Comparison of ENCODE assay signal across 10 cellular contexts in genomic region chr20:40797425-40797824, GRCh38.
DNase-seq lines count a peak whose midpoint lies in the region; ATAC-seq and TF ChIP-seq lines count a peak whose summit lies in the region.
"Had no signal": no experiment of that assay in that cellular context is flagged by ENCODE, and none has a peak within 500 bp of the region (broad histone marks: within the 10 kb centered on the region; RNA-seq: fewer than 3 reads in every experiment).

No MANE protein-coding gene starts in this region.

- peak; percentile 3 for DNase-seq in AG09319 (ENCODE audit: extremely low read depth, low read depth)
- DNase-seq in RPMI8226 = peak; percentile 20
- DNase-seq in hepatocyte (ENCODE audit: low spot score) = peak; percentile 44
- no peak for DNase-seq in suprapubic skin (ENCODE audit: low spot score in 2 of 2)
- no peak for DNase-seq in CD1c-positive myeloid dendritic cell (ENCODE audit: extremely low spot score)
- DNase-seq: aorta had no signal

- no peaks in the 10 kb centered on the region for H3K79me2 ChIP-seq in hepatocyte

- H3K27me3 ChIP-seq in hepatocyte (no peaks in the 10 kb centered on the region), suprapubic skin (no peaks in the 10 kb centered on the region)

- TF ChIP-seq POLR2A in suprapubic skin (IDR thresholded peaks at IDR 0.05) = no peak

- TF ChIP-seq EP300 in suprapubic skin (IDR thresholded peaks at IDR 0.05) = no peak

- no peaks in the 10 kb centered on the region for H4K20me1 ChIP-seq in hepatocyte (ENCODE audit: insufficient read depth, poor library complexity, severe bottlenecking)

- H3K4me2 ChIP-seq in hepatocyte = no peak overlapping the region

- H3K4me1 ChIP-seq in hepatocyte (ENCODE audit: insufficient read depth) (no peaks in the 10 kb centered on the region), suprapubic skin (no peaks in the 10 kb centered on the region)

- no peak overlapping the region for H3K4me3 ChIP-seq in hepatocyte
- no peak overlapping the region for H3K4me3 ChIP-seq in suprapubic skin

- ATAC-seq in HG02763 (IDR thresholded peaks at IDR 0.05; ENCODE audit: unreplicated experiment) (no peak), GM18511 (IDR thresholded peaks at IDR 0.05; ENCODE audit: unreplicated experiment) (no peak)

- 42% methylated on average over 4 of the region's 4 CpGs for WGBS in hepatocyte (ENCODE audit: low lambda C conversion rate, missing lambda C conversion rate)
- 66% methylated on average over 4 of the region's 4 CpGs for WGBS in suprapubic skin

- TF ChIP-seq CTCF in AG09319 (IDR thresholded peaks at IDR 0.05; ENCODE audit: low read depth, low read length) (peak; percentile 73), GM12873 (IDR thresholded peaks at IDR 0.05; ENCODE audit: insufficient read depth, low read depth, low read length, missing control alignments) (peak; percentile 64), hepatocyte (IDR thresholded peaks at IDR 0.05; ENCODE audit: poor library complexity) (peak; percentile 44), suprapubic skin (IDR thresholded peaks at IDR 0.05) (no peak)

- no peak overlapping the region for H3K27ac ChIP-seq in hepatocyte
- no peak overlapping the region for H3K27ac ChIP-seq in suprapubic skin
- H3K27ac ChIP-seq: neutrophil had no signal

- no peaks in the 10 kb centered on the region for H3K9me2 ChIP-seq in hepatocyte (replicated peaks; ENCODE audit: insufficient read depth)

- no peaks in the 10 kb centered on the region for H3K9me3 ChIP-seq in hepatocyte (ENCODE audit: low read depth)
- H3K9me3 ChIP-seq in suprapubic skin = no peaks in the 10 kb centered on the region
- H3K9me3 ChIP-seq: neutrophil had no signal

- no peaks in the 10 kb centered on the region for H3K36me3 ChIP-seq in hepatocyte (replicated peaks; ENCODE audit: insufficient read depth, low read depth)
- no peaks in the 10 kb centered on the region for H3K36me3 ChIP-seq in suprapubic skin
- H3K36me3 ChIP-seq: neutrophil had no signal

- H2AFZ ChIP-seq in hepatocyte = no peak overlapping the region

Comparison
In these comparisons a context has a peak if more than half of its experiments do, and no peak if none do; other contexts are left out.
1. DNase-seq: peak in AG09319 (single experiment), RPMI8226 (single experiment) and hepatocyte (single experiment); none in suprapubic skin (0 of 2) and CD1c-positive myeloid dendritic cell (single experiment).
2. CTCF ChIP-seq: peak in AG09319 (single experiment), GM12873 (single experiment) and hepatocyte (single experiment); none in suprapubic skin (0 of 2).